ENCODE assay signal across 8 cellular contexts in genomic region chr4:148443550-148444295, GRCh38. TPM values are rescaled to one million over a fixed set of nuclear protein-coding genes. Genes with fewer than 3 reads are reported as not detected.
DNase-seq lines count a peak whose midpoint lies in the region; ATAC-seq, FAIRE-seq and TF ChIP-seq lines count a peak whose summit lies in the region.

No MANE protein-coding gene starts in this region.

- DNase-seq in HFFc6 (no peak), endothelial cell of umbilical vein (ENCODE audit: low read depth, low spot score) (peak; percentile 45), tibial artery (peak; percentile 48 to 73), ACHN (no peak)
- DNase-seq in activated CD8-positive, alpha-beta memory T cell treated with anti-CD3 and anti-CD28 coated beads for 48 hours (ENCODE audit: low read depth in 2 of 3, low spot score in 2 of 3), result peak in 2 of 3 experiments; percentile 6 to 21
- peak; percentile 16 to 68 (median 43) for DNase-seq in naive thymus-derived CD8-positive, alpha-beta T cell

- H3K4me3 ChIP-seq in endothelial cell of umbilical vein (replicated peaks in 1 of 3; ENCODE audit: insufficient read depth in 1 of 3, low read depth in 1 of 3, low read length in 3 of 3), result peak overlapping the region; percentile 88 to 98 (median 94)
- peak overlapping the region; percentile 97 to 98 for H3K4me3 ChIP-seq in tibial artery

- FAIRE-seq in endothelial cell of umbilical vein (lab: Jason Lieb, UNC), result peak; percentile 28

- no peak for TF ChIP-seq POLR2A in endothelial cell of umbilical vein (IDR thresholded peaks at IDR 0.05; ENCODE audit: low read depth, low read length)

- H3K9me3 Mint-ChIP-seq in HFFc6, result no peaks in the 10 kb centered on the region
- no peaks in the 10 kb centered on the region for H3K9me3 Mint-ChIP-seq in naive thymus-derived CD8-positive, alpha-beta T cell

- no peak for TF ChIP-seq CTCF in HFFc6 (IDR thresholded peaks at IDR 0.05)
- no peak for TF ChIP-seq CTCF in endothelial cell of umbilical vein (IDR thresholded peaks at IDR 0.05; ENCODE audit: extremely low read depth in 1 of 2, insufficient read depth in 1 of 2, low read depth in 1 of 2, low read length in 2 of 2)
- TF ChIP-seq CTCF in tibial artery (IDR thresholded peaks at IDR 0.05), result no peak

- peak overlapping the region; percentile 62 for H3K27ac ChIP-seq in endothelial cell of umbilical vein (ENCODE audit: insufficient read depth, low read depth, low read length)
- H3K27ac ChIP-seq in tibial artery, result peak overlapping the region; percentile 83 to 95

- peak overlapping the region; percentile 95 for H3K4me2 ChIP-seq in endothelial cell of umbilical vein (ENCODE audit: insufficient read depth, low read length)

- H3K79me2 ChIP-seq in endothelial cell of umbilical vein (ENCODE audit: control insufficient read depth, insufficient read depth, low read length), result peaks cover 12% of the 10 kb centered on the region

- H3K27me3 ChIP-seq in endothelial cell of umbilical vein (ENCODE audit: control insufficient read depth in 2 of 2, insufficient read depth in 2 of 2, low read length in 2 of 2), result no peaks in the 10 kb centered on the region
- no peaks in the 10 kb centered on the region for H3K27me3 ChIP-seq in tibial artery

- no peaks in the 10 kb centered on the region for H3K36me3 Mint-ChIP-seq in HFFc6 (ENCODE audit: low read depth)
- no peaks in the 10 kb centered on the region for H3K36me3 Mint-ChIP-seq in naive thymus-derived CD8-positive, alpha-beta T cell

- CTCF ChIA-PET in endothelial cell of umbilical vein (lab: Charles Lee), result interaction anchor here (0.6 to 2.5 kb wide), 7 partner anchors 74 to 588 kb away, joined by 3 to 24 read pairs (median 4); no protein-coding TSS in a partner anchor

- H3K9me1 ChIP-seq in endothelial cell of umbilical vein (replicated peaks; ENCODE audit: control insufficient read depth, extremely low read depth, insufficient read depth, low read length), result no peaks in the 10 kb centered on the region

- H4K20me1 ChIP-seq in endothelial cell of umbilical vein (replicated peaks; ENCODE audit: control insufficient read depth, extremely low read depth, insufficient read depth, low read length), result no peaks in the 10 kb centered on the region

- peak overlapping the region; percentile 92 for H3K4me3 Mint-ChIP-seq in HFFc6
- peak overlapping the region; percentile 93 to 100 (median 100) for H3K4me3 Mint-ChIP-seq in naive thymus-derived CD8-positive, alpha-beta T cell

- no peak for ATAC-seq in naive thymus-derived CD8-positive, alpha-beta T cell
- ATAC-seq in GM21381 (IDR thresholded peaks at IDR 0.05; ENCODE audit: unreplicated experiment) (no peak), GM21526 (IDR thresholded peaks at IDR 0.05; ENCODE audit: low FRiP score, unreplicated experiment) (no peak)

- H3K27ac Mint-ChIP-seq in HFFc6, result no peak overlapping the region
- peak overlapping the region; percentile 95 to 100 (median 99) for H3K27ac Mint-ChIP-seq in naive thymus-derived CD8-positive, alpha-beta T cell

- POLR2A ChIA-PET in endothelial cell of umbilical vein (lab: Charles Lee), result interaction anchor here (0.7 kb wide), 1 partner anchor 427 kb away, joined by 3 read pairs; no protein-coding TSS in a partner anchor
- POLR2A ChIA-PET in naive thymus-derived CD8-positive, alpha-beta T cell (lab: Charles Lee), result interaction anchor here (0.6 to 9.2 kb wide), 24 partner anchors 9 to 826 kb away, joined by 3 to 304 read pairs (median 4); partner anchors contain the start of genes PRMT9 and TMEM184C

- peak overlapping the region; percentile 95 for H2AFZ ChIP-seq in endothelial cell of umbilical vein (ENCODE audit: low read depth, low read length)

- H3K4me1 Mint-ChIP-seq in HFFc6 (ENCODE audit: low read depth), result peaks cover 11% of the 10 kb centered on the region
- peaks cover 28 to 52% (median 48%) of the 10 kb centered on the region in 4 donors for H3K4me1 Mint-ChIP-seq in naive thymus-derived CD8-positive, alpha-beta T cell

- H3K9me3 ChIP-seq in endothelial cell of umbilical vein (replicated peaks; ENCODE audit: control insufficient read depth, insufficient read depth, low read length), result no peaks in the 10 kb centered on the region
- H3K9me3 ChIP-seq in tibial artery, result no peaks in the 10 kb centered on the region

- intact Hi-C loops in endothelial cell of umbilical vein (cut with micrococcal nuclease) (loop anchor here (1.0 to 10.0 kb wide), 11 partner anchors 89 to 829 kb away; partner anchors contain the start of gene TMEM184C), tibial artery (cut with DNase I; ENCODE audit: low total_unique reads) (no loop called here)

- no peaks in the 10 kb centered on the region for H3K36me3 ChIP-seq in endothelial cell of umbilical vein (ENCODE audit: control insufficient read depth in 2 of 2, extremely low read depth in 1 of 2, insufficient read depth in 2 of 2, low read length in 2 of 2)
- H3K36me3 ChIP-seq in tibial artery, result no peaks in the 10 kb centered on the region

- H3K9ac ChIP-seq in endothelial cell of umbilical vein (replicated peaks; ENCODE audit: extremely low read depth, insufficient read depth, low read length), result peak overlapping the region; percentile 87

- BruUV-seq in endothelial cell of umbilical vein (replicated peaks; lab: Mats Ljungman, UMichigan), result TSS peak; percentile 2

- peaks cover 24% of the 10 kb centered on the region for H3K27me3 Mint-ChIP-seq in HFFc6 (ENCODE audit: insufficient read depth)
- peaks cover 0 to 15% (median 0%) of the 10 kb centered on the region in 5 donors for H3K27me3 Mint-ChIP-seq in naive thymus-derived CD8-positive, alpha-beta T cell

- dilution Hi-C loops in endothelial cell of umbilical vein (cut with MboI; ENCODE audit: extremely low pct_ligation_motif_present, low sequenced_read_pairs), result no loop called here

- peaks cover 31% of the 10 kb centered on the region for H3K4me1 ChIP-seq in endothelial cell of umbilical vein (ENCODE audit: control insufficient read depth, extremely low read depth, insufficient read depth, low read length)
- peaks cover 0 to 36% (median 18%) of the 10 kb centered on the region in 4 donors for H3K4me1 ChIP-seq in tibial artery

- in situ Hi-C loops in ACHN (cut with HindIII; ENCODE audit: low pct_ligation_motif_present, low pct_unique_long_range_greater_than_20kb, low sequenced_read_pairs), result no loop called here

TF ChIP-seq in endothelial cell of umbilical vein, 7 proteins besides CTCF, POLR2A, EP300 and RAD21:
- TF ChIP-seq EZH2 (IDR thresholded peaks at IDR 0.05; ENCODE audit: borderline replicate concordance, low read depth, low read length, severe bottlenecking) (no peak), GATA2 (IDR thresholded peaks at IDR 0.05; ENCODE audit: insufficient read depth, insufficient read length, low read depth, low read length) (no peak), JUN (IDR thresholded peaks at IDR 0.05; ENCODE audit: borderline replicate concordance, insufficient read depth, insufficient read length, low read depth) (no peak), MYC (IDR thresholded peaks at IDR 0.05; ENCODE audit: low read depth, low read length) (no peak), POLR2AphosphoS5 (IDR thresholded peaks at IDR 0.05; ENCODE audit: insufficient read depth, low read depth, low read length) (no peak), FOS (IDR thresholded peaks at IDR 0.05; ENCODE audit: borderline replicate concordance, insufficient read depth, low read length) (no peak)
- TF ChIP-seq, protein P1, sequence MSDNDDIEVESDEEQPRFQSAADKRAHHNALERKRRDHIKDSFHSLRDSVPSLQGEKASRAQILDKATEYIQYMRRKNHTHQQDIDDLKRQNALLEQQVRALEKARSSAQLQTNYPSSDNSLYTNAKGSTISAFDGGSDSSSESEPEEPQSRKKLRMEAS (IDR thresholded peaks at IDR 0.05; ENCODE audit: insufficient read depth, insufficient read length), result no peak
TF ChIP-seq in endothelial cell of umbilical vein: peak in this region for 0.

RNA-seq across cellular contexts. Expression of gene NR3C2, which starts 1.5 kb away (rescaled TPM):
- total RNA-seq in HFFc6 (2021; fragmentation: NEBNext Ultra II Directional; extraction: Animal tissue kit (Norgen Biotek cat#: 25700)), result under 1 TPM; 0.07 to 0.26 (median 0.11) TPM
- 15.9 and 16.4 TPM in 2 replicates for total RNA-seq in endothelial cell of umbilical vein
- 4.5 and 4.8 TPM in 2 replicates for polyA plus RNA-seq in endothelial cell of umbilical vein
- polyA plus RNA-seq in endothelial cell of umbilical vein (2011; cell fraction: cytosol; rRNA removed), result 6.5 and 6.6 TPM in 2 replicates
- 11.7 and 11.8 TPM in 2 replicates for polyA plus RNA-seq in endothelial cell of umbilical vein (2011; cell fraction: nucleus; rRNA removed)
- polyA plus RNA-seq in endothelial cell of umbilical vein (2012), result 4.0 and 6.2 TPM in 2 replicates
- 29.7 and 29.8 TPM in 2 replicates for polyA minus RNA-seq in endothelial cell of umbilical vein
- not detected for polyA minus RNA-seq in endothelial cell of umbilical vein (2011; cell fraction: cytosol; rRNA and poly(A)+ RNA removed)
- 66.3 and 86.1 TPM in 2 replicates for polyA minus RNA-seq in endothelial cell of umbilical vein (2011; cell fraction: nucleus; rRNA and poly(A)+ RNA removed)
- total RNA-seq in naive thymus-derived CD8-positive, alpha-beta T cell, result 10 to 100 TPM; 50.7 to 53.5 TPM
- 1 to 10 TPM; 6.8 to 9.4 (median 9.2) TPM for polyA plus RNA-seq in naive thymus-derived CD8-positive, alpha-beta T cell

Comparison
In these comparisons a context has a peak if more than half of its experiments do, and no peak if none do; other contexts are left out.
1. DNase-seq: peak in activated CD8-positive, alpha-beta memory T cell treated with anti-CD3 and anti-CD28 coated beads for 48 hours (2 of 3), endothelial cell of umbilical vein (single experiment), naive thymus-derived CD8-positive, alpha-beta T cell (10 of 10) and tibial artery (2 of 2); none in HFFc6 (single experiment) and ACHN (single experiment).
2. RNA of gene NR3C2, which starts 1.5 kb away (total RNA-seq): 50.7 to 53.5 TPM in naive thymus-derived CD8-positive, alpha-beta T cell and 15.9 to 16.4 TPM in endothelial cell of umbilical vein; 0.07 to 0.26 TPM in HFFc6; every median in the first group is over 10 times any median in the second.